ENCODE assay signal across 8 cellular contexts in genomic region chr12:30753761-30754382, GRCh38. TPM values are rescaled to one million over a fixed set of nuclear protein-coding genes. Genes with fewer than 3 reads are reported as not detected.
DNase-seq lines count a peak whose midpoint lies in the region; ATAC-seq and TF ChIP-seq lines count a peak whose summit lies in the region.

No MANE protein-coding gene starts in this region.

- H3F3A ChIP-seq in OCI-LY1 (ENCODE audit: insufficient read depth, low read length): no peaks in the 10 kb centered on the region

- H3K4me2 ChIP-seq in OCI-LY1 (ENCODE audit: low read length): peak overlapping the region; percentile 88

- H2AFZ ChIP-seq in OCI-LY1 (ENCODE audit: low read length): no peak overlapping the region

- H3K27me3 ChIP-seq in cardiac muscle cell (no peaks in the 10 kb centered on the region), OCI-LY1 (ENCODE audit: insufficient read depth, low read length) (no peaks in the 10 kb centered on the region)

- H3K36me3 ChIP-seq in cardiac muscle cell (no peaks in the 10 kb centered on the region), OCI-LY1 (ENCODE audit: insufficient read depth, low read length) (no peaks in the 10 kb centered on the region)

- no peaks in the 10 kb centered on the region for H3K79me2 ChIP-seq in OCI-LY1 (ENCODE audit: insufficient read depth, low read length)

- TF ChIP-seq CTCF in cardiac muscle cell (IDR thresholded peaks at IDR 0.05; ENCODE audit: low read depth, low read length) (no peak), OCI-LY1 (IDR thresholded peaks at IDR 0.05; ENCODE audit: low read length) (no peak)

- intact Hi-C loops in cardiac septum (cut with DNase I): loop anchor here (5.0 kb wide), 1 partner anchor 57 kb away; the partner anchor contains the start of gene IPO8

- H3K4me3 ChIP-seq in cardiac muscle cell: peak overlapping the region; percentile 74
- peak overlapping the region; percentile 85 for H3K4me3 ChIP-seq in OCI-LY1 (ENCODE audit: low read depth, low read length, poor library complexity, severe bottlenecking)

- H3K27ac ChIP-seq in cardiac muscle cell: peak overlapping the region; percentile 84
- H3K27ac ChIP-seq in OCI-LY1 (ENCODE audit: low read depth, low read length, poor library complexity, severe bottlenecking): peak overlapping the region; percentile 16

- H3K4me1 ChIP-seq in cardiac muscle cell (ENCODE audit: low read depth): peaks cover 12% of the 10 kb centered on the region
- peaks cover 28% of the 10 kb centered on the region for H3K4me1 ChIP-seq in OCI-LY1 (ENCODE audit: insufficient read depth, low read length, severe bottlenecking)

- peak overlapping the region; percentile 78 for H3K9ac ChIP-seq in OCI-LY1 (ENCODE audit: low read length)

- H3K9me3 ChIP-seq in cardiac muscle cell (ENCODE audit: low read depth) (no peaks in the 10 kb centered on the region), OCI-LY1 (ENCODE audit: low read length) (no peaks in the 10 kb centered on the region)

- H3K9me2 ChIP-seq in OCI-LY1 (ENCODE audit: low read depth, low read length): no peaks in the 10 kb centered on the region

- peak in 1 of 2 donors; percentile 41 for DNase-seq in cardiac muscle cell (ENCODE audit: low read depth in 1 of 2, low spot score in 1 of 2)
- DNase-seq in cardiac septum (ENCODE audit: low spot score): no peak
- DNase-seq in dedifferentiated amniotic fluid mesenchymal stem cell (ENCODE audit: extremely low spot score): peak; percentile 24
- DNase-seq in myocyte (ENCODE audit: low read depth): peak; percentile 11
- DNase-seq in cerebellar nuclear complex (lab: John Stamatoyannopoulos, UW): no peak

- ATAC-seq in GM18861 (IDR thresholded peaks at IDR 0.05; ENCODE audit: unreplicated experiment) (no peak), HG02938 (IDR thresholded peaks at IDR 0.05; ENCODE audit: unreplicated experiment) (no peak)

- no peaks in the 10 kb centered on the region for H4K20me1 ChIP-seq in OCI-LY1 (ENCODE audit: insufficient read depth, low read length)

RNA-seq across cellular contexts. Expression of gene CAPRIN2, which starts 0.9 kb away (rescaled TPM):
- 30.6 and 38.4 TPM in 2 replicates for total RNA-seq in cardiac muscle cell
- polyA plus RNA-seq in cardiac muscle cell: 26.0 and 34.3 TPM in 2 replicates
- total RNA-seq in cardiac septum: 29.0 TPM
- 25.5 and 30.0 TPM in 2 replicates for total RNA-seq in myocyte
- 15.1 TPM for polyA plus RNA-seq in myocyte (2012)

RNA-seq across cellular contexts. Expression of gene IPO8, which starts 58.2 kb away (rescaled TPM):
- total RNA-seq in cardiac muscle cell: 20.5 and 29.6 TPM in 2 replicates
- polyA plus RNA-seq in cardiac muscle cell: 10.4 and 15.0 TPM in 2 replicates
- 24.3 TPM for total RNA-seq in cardiac septum
- total RNA-seq in myocyte: 23.2 and 24.9 TPM in 2 replicates
- polyA plus RNA-seq in myocyte (2012): 19.1 TPM

Comparison
In these comparisons a context has a peak if more than half of its experiments do, and no peak if none do; other contexts are left out.
1. DNase-seq: peak in dedifferentiated amniotic fluid mesenchymal stem cell (single experiment) and myocyte (single experiment); none in cardiac septum (single experiment) and cerebellar nuclear complex (0 of 2).